Comparison of ENCODE assay signal across 16 cellular contexts in the genomic region with DNA sequence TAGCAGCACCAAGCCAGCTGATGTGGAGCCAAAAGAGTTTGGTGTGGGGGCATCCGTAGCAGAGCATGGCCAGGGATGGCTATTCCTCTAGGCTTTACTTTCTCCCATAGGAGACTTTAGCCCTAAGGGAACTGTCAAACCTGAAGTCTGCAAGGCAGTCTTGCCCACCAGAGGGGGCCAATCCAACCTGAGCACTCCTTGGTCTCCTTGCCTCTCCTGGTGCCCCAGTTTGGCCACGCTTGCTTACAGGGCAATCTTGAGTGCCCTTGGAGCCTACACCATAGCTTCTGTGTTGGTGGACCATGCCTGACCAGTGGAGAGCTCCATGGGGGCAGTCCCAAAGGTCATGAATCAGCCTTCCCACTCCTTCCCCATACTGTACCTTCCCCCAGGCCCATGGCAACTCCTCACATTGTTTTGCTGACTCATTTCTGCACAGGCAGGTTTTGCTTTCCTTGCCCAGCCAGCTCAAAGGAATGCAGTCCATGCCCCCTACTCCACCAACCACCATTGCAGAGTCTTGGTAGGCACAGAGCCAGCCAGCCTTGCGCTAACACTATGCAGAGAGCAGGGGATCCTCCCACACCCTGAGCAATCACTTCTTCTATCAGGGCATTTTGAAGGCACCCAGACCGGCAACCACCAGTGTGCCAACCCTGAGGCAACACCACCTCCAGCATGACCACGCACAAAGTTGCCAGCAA.
A peak's percentile ranks its signal among the peaks of the same experiment; 100 is the strongest.
DNase-seq lines count a peak whose midpoint lies in the region; ATAC-seq and TF ChIP-seq lines count a peak whose summit lies in the region.
"Had no signal": no experiment of that assay in that cellular context is flagged by ENCODE, and none has a peak within 500 bp of the region (broad histone marks: within the 10 kb centered on the region; RNA-seq: fewer than 3 reads in every experiment).

No MANE protein-coding gene starts in this region.

- no peak overlapping the region for H3K27ac Mint-ChIP-seq in activated naive CD4-positive, alpha-beta T cell treated with anti-CD3 and anti-CD28 coated beads for 36 hours
- H3K27ac Mint-ChIP-seq in activated naive CD4-positive, alpha-beta T cell treated with anti-CD3 and anti-CD28 coated beads, Interleukin-2, amount 10 ng/mL, durations not matched to agents 7 days and 5 days: no peak overlapping the region

- H3K4me3 ChIP-seq in epithelial cell of esophagus (ENCODE audit: low read length): no peak overlapping the region
- H3K4me3 ChIP-seq: A549, psoas muscle, uterus had no signal

- no peaks in the 10 kb centered on the region for H3K4me1 Mint-ChIP-seq in activated naive CD4-positive, alpha-beta T cell treated with anti-CD3 and anti-CD28 coated beads for 36 hours (ENCODE audit: low read depth)
- no peaks in the 10 kb centered on the region for H3K4me1 Mint-ChIP-seq in activated naive CD4-positive, alpha-beta T cell treated with anti-CD3 and anti-CD28 coated beads, Interleukin-2, amount 10 ng/mL, durations not matched to agents 7 days and 5 days

- intact Hi-C loops in activated naive CD4-positive, alpha-beta T cell treated with anti-CD3 and anti-CD28 coated beads for 36 hours (cut with micrococcal nuclease): no loop called here
- intact Hi-C loops in sciatic nerve (cut with DNase I): no loop called here

- H3K9me3 Mint-ChIP-seq in activated naive CD4-positive, alpha-beta T cell treated with anti-CD3 and anti-CD28 coated beads for 36 hours: peaks cover 21% of the 10 kb centered on the region
- peaks cover 32% of the 10 kb centered on the region for H3K9me3 Mint-ChIP-seq in activated naive CD4-positive, alpha-beta T cell treated with anti-CD3 and anti-CD28 coated beads, Interleukin-2, amount 10 ng/mL, durations not matched to agents 7 days and 5 days

- CTCF ChIA-PET in activated naive CD4-positive, alpha-beta T cell treated with anti-CD3 and anti-CD28 coated beads for 36 hours (lab: Charles Lee): no interaction called here
- CTCF ChIA-PET in activated naive CD4-positive, alpha-beta T cell treated with anti-CD3 and anti-CD28 coated beads, Interleukin-2, amount 10 ng/mL, durations not matched to agents 7 days and 5 days (lab: Charles Lee): no interaction called here

- no peaks in the 10 kb centered on the region for H3K36me3 Mint-ChIP-seq in activated naive CD4-positive, alpha-beta T cell treated with anti-CD3 and anti-CD28 coated beads for 36 hours (ENCODE audit: low read depth)
- no peaks in the 10 kb centered on the region for H3K36me3 Mint-ChIP-seq in activated naive CD4-positive, alpha-beta T cell treated with anti-CD3 and anti-CD28 coated beads, Interleukin-2, amount 10 ng/mL, durations not matched to agents 7 days and 5 days

- no peaks in the 10 kb centered on the region for H3K27me3 Mint-ChIP-seq in activated naive CD4-positive, alpha-beta T cell treated with anti-CD3 and anti-CD28 coated beads for 36 hours (ENCODE audit: low read depth)
- no peaks in the 10 kb centered on the region for H3K27me3 Mint-ChIP-seq in activated naive CD4-positive, alpha-beta T cell treated with anti-CD3 and anti-CD28 coated beads, Interleukin-2, amount 10 ng/mL, durations not matched to agents 7 days and 5 days

- TF ChIP-seq CTCF in epithelial cell of esophagus (IDR thresholded peaks at IDR 0.05; ENCODE audit: insufficient read depth, low read depth, low read length, missing control alignments): peak; percentile 20

- no peak overlapping the region for H3K4me3 Mint-ChIP-seq in activated naive CD4-positive, alpha-beta T cell treated with anti-CD3 and anti-CD28 coated beads for 36 hours
- H3K4me3 Mint-ChIP-seq in activated naive CD4-positive, alpha-beta T cell treated with anti-CD3 and anti-CD28 coated beads, Interleukin-2, amount 10 ng/mL, durations not matched to agents 7 days and 5 days: no peak overlapping the region

- ATAC-seq in sciatic nerve (peak; percentile 17), HG02870 (IDR thresholded peaks at IDR 0.05; ENCODE audit: unreplicated experiment) (no peak)
- ATAC-seq: A549, psoas muscle had no signal

- peak; percentile 3 for DNase-seq in activated naive CD4-positive, alpha-beta T cell treated with anti-CD3 and anti-CD28 coated beads for 36 hours
- no peak for DNase-seq in activated naive CD4-positive, alpha-beta T cell treated with anti-CD3 and anti-CD28 coated beads, Interleukin-2, amount 10 ng/mL, durations not matched to agents 7 days and 5 days
- DNase-seq in RPMI8226: peak; percentile 2
- peak; percentile 97 for DNase-seq in epithelial cell of esophagus (ENCODE audit: low read depth)
- DNase-seq in sciatic nerve (ENCODE audit: low spot score): no peak
- DNase-seq in NOMO-1 treated with dmso at 0.1 percent for 144 hours (lab: John Stamatoyannopoulos, UW; ENCODE audit: unreplicated experiment): no peak
- no peak for DNase-seq in NCI-H345 (lab: John Stamatoyannopoulos, UW)
- DNase-seq: activated T-cell treated with anti-CD3 and anti-CD28 coated beads, Interleukin-2, amount 50 U/mL, for 1 hour; MM.1S; NCI-H510A; psoas muscle; SK-N-SH; stimulated activated CD4-positive, alpha-beta T cell treated with anti-CD3 and anti-CD28 coated beads, Interleukin-1b, Interleukin-23, amount 100 ng/mL, for 48 hours; uterus had no signal

Comparison
In these comparisons a context has a peak if more than half of its experiments do, and no peak if none do; other contexts are left out.
1. DNase-seq: peak in activated naive CD4-positive, alpha-beta T cell treated with anti-CD3 and anti-CD28 coated beads for 36 hours (single experiment), RPMI8226 (single experiment) and epithelial cell of esophagus (single experiment); none in activated naive CD4-positive, alpha-beta T cell treated with anti-CD3 and anti-CD28 coated beads, Interleukin-2, amount 10 ng/mL, durations not matched to agents 7 days and 5 days (single experiment), sciatic nerve (single experiment), NOMO-1 treated with dmso at 0.1 percent for 144 hours (single experiment) and NCI-H345 (single experiment).